In the genomic region with DNA sequence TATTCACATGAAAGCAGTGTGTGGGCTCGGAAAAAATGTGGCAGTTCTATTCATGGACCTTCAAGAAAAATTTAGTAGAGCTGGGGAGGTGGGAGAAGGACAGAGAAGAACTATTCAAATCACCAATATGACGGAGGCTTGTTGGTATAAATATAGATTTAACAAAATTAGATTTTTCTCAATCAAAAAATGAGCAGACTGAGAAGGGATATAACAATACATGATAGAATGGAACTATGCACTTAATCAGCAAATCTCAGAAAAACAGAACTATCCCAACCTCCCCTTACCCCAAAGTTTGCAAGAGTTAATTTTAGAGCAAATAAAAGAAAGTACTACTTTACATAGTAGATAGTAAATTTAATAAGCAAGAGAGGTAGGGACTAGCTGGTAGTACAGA, we compare ENCODE assay signal across 28 cellular contexts.
"Had no signal": no experiment of that assay in that cellular context is flagged by ENCODE, and none has a peak within 500 bp of the region (broad histone marks: within the 10 kb centered on the region; RNA-seq: fewer than 3 reads in every experiment).

No MANE protein-coding gene starts in this region.

- H3K27ac Mint-ChIP-seq: nephron progenitor cell; progenitor cell of endocrine pancreas; stimulated activated effector memory CD8-positive, alpha-beta T cell treated with anti-CD3 and anti-CD28 coated beads, Interleukin-12 subunit alpha, Interleukin-12 subunit beta, amount 100 ng/mL, for 72 hours; stimulated activated naive B cell treated with anti-CD40 and anti-IgM and Interleukin-4, amounts not matched to agents 10 μg/mL and 1 μg/mL and 100 μg/mL, for 72 hours; stimulated activated naive CD8-positive, alpha-beta T cell treated with anti-CD3 and anti-CD28 coated beads, Interleukin-15, Interleukin-2, amounts not matched to agents 100 ng/mL and 50 ng/mL, for 24 hours had no signal

- H2AFZ ChIP-seq: parathyroid adenoma had no signal

- H3K9me3 ChIP-seq: ovary, psoas muscle, right lobe of liver, sigmoid colon, stomach, thoracic aorta, thyroid gland, tibial nerve, upper lobe of left lung, vagina had no signal

- H3K4me1 ChIP-seq: sigmoid colon, stomach, thyroid gland had no signal

- H3K27ac ChIP-seq: ovary, parathyroid adenoma, right lobe of liver, sigmoid colon, stomach, thoracic aorta, thyroid gland, tibial nerve, vagina had no signal

- H3K27me3 ChIP-seq: ovary, right lobe of liver, sigmoid colon, stomach, thyroid gland, tibial nerve, upper lobe of left lung, vagina had no signal

- H3K36me3 ChIP-seq: ovary, right lobe of liver, sigmoid colon, stomach, thoracic aorta, thyroid gland, tibial nerve, upper lobe of left lung, vagina had no signal

- H3K9ac ChIP-seq: parathyroid adenoma had no signal

- ATAC-seq: natural killer cell treated with Interleukin-12 subunit alpha and Interleukin-12 subunit beta and Interleukin-15 and Interleukin-18, amount 100 ng/mL, for 72 hours; psoas muscle; right cardiac atrium; right lobe of liver; stimulated activated effector memory CD8-positive, alpha-beta T cell treated with anti-CD3 and anti-CD28 coated beads, Interleukin-12 subunit alpha, Interleukin-12 subunit beta, amount 100 ng/mL, for 72 hours; stimulated activated naive B cell treated with anti-CD40 and anti-IgM and Interleukin-4, amounts not matched to agents 10 μg/mL and 1 μg/mL and 100 μg/mL, for 72 hours had no signal

- H3K4me3 Mint-ChIP-seq: natural killer cell treated with Interleukin-12 subunit alpha and Interleukin-12 subunit beta and Interleukin-15 and Interleukin-18, amount 100 ng/mL, for 72 hours; nephron progenitor cell; neural crest cell; stimulated activated effector memory CD8-positive, alpha-beta T cell treated with anti-CD3 and anti-CD28 coated beads, Interleukin-12 subunit alpha, Interleukin-12 subunit beta, amount 100 ng/mL, for 72 hours; stimulated activated naive B cell treated with anti-CD40 and anti-IgM and Interleukin-4, amounts not matched to agents 10 μg/mL and 1 μg/mL and 100 μg/mL, for 72 hours; stimulated activated naive CD8-positive, alpha-beta T cell treated with anti-CD3 and anti-CD28 coated beads, Interleukin-15, Interleukin-2, amounts not matched to agents 100 ng/mL and 50 ng/mL, for 24 hours had no signal

- DNase-seq: nephron progenitor cell; occipital lobe; ovary; posterior cingulate gyrus; psoas muscle; right cardiac atrium; right lobe of liver; sigmoid colon; small intestine; stimulated activated CD4-positive, alpha-beta T cell treated with anti-CD3 and anti-CD28 coated beads, Interleukin-15, amount 100 ng/mL, for 24 hours; stimulated activated CD4-positive, alpha-beta T cell treated with anti-CD3 and anti-CD28 coated beads, Interleukin-2, amount 100 ng/mL, for 24 hours; stimulated activated CD4-positive, alpha-beta T cell treated with anti-CD3 and anti-CD28 coated beads, Interleukin-2, amount 100 ng/mL, for 48 hours; stimulated activated CD4-positive, alpha-beta T cell treated with anti-CD3 and anti-CD28 coated beads, Interleukin-4, amount 100 ng/mL, for 24 hours; stimulated activated naive B cell treated with anti-CD40 and anti-IgM and Interleukin-4, amounts not matched to agents 10 μg/mL and 1 μg/mL and 100 μg/mL, for 72 hours; stimulated activated naive CD4-positive, alpha-beta T cell treated with Interleukin-2 at 50 U/mL for 16 hours; stomach; thyroid gland; trophoblast cell; upper lobe of left lung had no signal

- H3K79me2 ChIP-seq: parathyroid adenoma had no signal

- H3K27me3 Mint-ChIP-seq: natural killer cell treated with Interleukin-12 subunit alpha and Interleukin-12 subunit beta and Interleukin-15 and Interleukin-18, amount 100 ng/mL, for 72 hours; progenitor cell of endocrine pancreas had no signal

- H3K4me3 ChIP-seq: ovary, psoas muscle, right lobe of liver, sigmoid colon, stomach, thoracic aorta, thyroid gland, tibial nerve, upper lobe of left lung, vagina had no signal

- H3K9me3 Mint-ChIP-seq: natural killer cell treated with Interleukin-12 subunit alpha and Interleukin-12 subunit beta and Interleukin-15 and Interleukin-18, amount 100 ng/mL, for 72 hours; nephron progenitor cell; neural crest cell; stimulated activated effector memory CD8-positive, alpha-beta T cell treated with anti-CD3 and anti-CD28 coated beads, Interleukin-12 subunit alpha, Interleukin-12 subunit beta, amount 100 ng/mL, for 72 hours; stimulated activated naive B cell treated with anti-CD40 and anti-IgM and Interleukin-4, amounts not matched to agents 10 μg/mL and 1 μg/mL and 100 μg/mL, for 72 hours; stimulated activated naive CD8-positive, alpha-beta T cell treated with anti-CD3 and anti-CD28 coated beads, Interleukin-15, Interleukin-2, amounts not matched to agents 100 ng/mL and 50 ng/mL, for 24 hours had no signal

- H3K36me3 Mint-ChIP-seq: natural killer cell treated with Interleukin-12 subunit alpha and Interleukin-12 subunit beta and Interleukin-15 and Interleukin-18, amount 100 ng/mL, for 72 hours; stimulated activated naive B cell treated with anti-CD40 and anti-IgM and Interleukin-4, amounts not matched to agents 10 μg/mL and 1 μg/mL and 100 μg/mL, for 72 hours had no signal
